8 cellular contexts compared by ENCODE assay signal in the genomic region with DNA sequence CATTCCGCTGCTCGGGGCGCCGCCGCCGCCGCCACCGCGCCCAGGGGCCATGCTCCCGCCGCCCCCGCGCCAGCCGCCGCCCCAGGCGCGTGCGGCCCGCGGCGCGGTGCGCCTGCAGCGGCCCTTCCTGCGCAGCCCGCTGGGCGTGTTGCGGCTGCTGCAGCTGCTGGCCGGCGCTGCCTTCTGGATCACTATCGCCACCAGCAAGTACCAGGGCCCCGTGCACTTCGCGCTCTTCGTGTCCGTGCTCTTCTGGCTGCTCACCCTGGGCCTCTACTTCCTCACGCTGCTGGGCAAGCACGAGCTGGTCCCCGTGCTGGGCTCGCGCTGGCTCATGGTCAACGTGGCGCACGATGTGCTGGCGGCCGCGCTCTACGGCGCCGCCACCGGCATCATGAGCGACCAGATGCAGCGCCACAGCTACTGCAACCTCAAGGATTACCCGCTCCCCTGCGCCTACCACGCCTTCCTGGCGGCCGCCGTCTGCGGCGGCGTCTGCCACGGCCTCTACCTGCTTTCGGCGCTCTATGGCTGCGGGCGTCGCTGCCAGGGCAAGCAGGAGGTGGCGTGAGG. TPM values are rescaled to one million over a fixed set of nuclear protein-coding genes. Genes with fewer than 3 reads are reported as not detected.
DNase-seq lines count a peak whose midpoint lies in the region; ATAC-seq and TF ChIP-seq lines count a peak whose summit lies in the region.

No MANE protein-coding gene starts in this region.

- in situ Hi-C loops in ACHN (cut with HindIII; ENCODE audit: low pct_ligation_motif_present, low pct_unique_long_range_greater_than_20kb, low sequenced_read_pairs), result no loop called here

- peak overlapping the region; percentile 68 for H3K4me3 ChIP-seq in epithelial cell of proximal tubule (ENCODE audit: low read depth, low read length)

- ATAC-seq in GM18502 (IDR thresholded peaks at IDR 0.05; ENCODE audit: poor library complexity, unreplicated experiment), result peak; percentile 70
- peak; percentile 72 for ATAC-seq in HG02973 (IDR thresholded peaks at IDR 0.05; ENCODE audit: unreplicated experiment)
- ATAC-seq in stimulated activated naive CD8-positive, alpha-beta T cell treated with anti-CD3 and anti-CD28 coated beads, Interleukin-15, Interleukin-2, amounts not matched to agents 100 U/mL and 50 U/mL, for 24 hours, result peak; percentile 68

- TF ChIP-seq CTCF in epithelial cell of proximal tubule (conservative IDR thresholded peaks at IDR 0.05; ENCODE audit: low read depth, low read length), result peak; percentile 19

- DNase-seq in ACHN (peak; percentile 78), NCI-H510A treated with DMSO at 0.1 percent for 48 hours (lab: John Stamatoyannopoulos, UW) (peak; percentile 35), epithelial cell of proximal tubule (ENCODE audit: low read depth) (no peak), mucosa of gallbladder (ENCODE audit: low spot score) (peak; percentile 72)
- DNase-seq in activated T-cell treated with anti-CD3 and anti-CD28 coated beads, Interleukin-2, amount 50 U/mL, for 1 hour, result peak; percentile 68
- peak; percentile 31 for DNase-seq in stimulated activated naive CD8-positive, alpha-beta T cell treated with anti-CD3 and anti-CD28 coated beads, Interleukin-15, Interleukin-2, amounts not matched to agents 100 U/mL and 50 U/mL, for 24 hours

RNA-seq across cellular contexts. Expression of gene MARVELD1, which starts 0.4 kb away (rescaled TPM):
- total RNA-seq in epithelial cell of proximal tubule (21.2 and 30.5 TPM in 2 replicates), mucosa of gallbladder (37.8 TPM)

RNA-seq across cellular contexts. Expression of gene ZFYVE27, which starts 23.0 kb away (rescaled TPM):
- total RNA-seq in epithelial cell of proximal tubule (13.5 and 23.6 TPM in 2 replicates), mucosa of gallbladder (49.8 TPM)

RNA-seq across cellular contexts. Expression of gene AVPI1, which starts 26.9 kb away (rescaled TPM):
- total RNA-seq in epithelial cell of proximal tubule (6.5 and 12.0 TPM in 2 replicates), mucosa of gallbladder (20.1 TPM)

RNA-seq across cellular contexts. Expression of gene SFRP5, which starts 57.9 kb away (rescaled TPM):
- total RNA-seq in epithelial cell of proximal tubule (not detected in 2 replicates), mucosa of gallbladder (584 TPM)
